Comparison of ENCODE assay signal across 10 cellular contexts in genomic region chr22:39574779-39575551, GRCh38. TPM values are rescaled to one million over a fixed set of nuclear protein-coding genes. Genes with fewer than 3 reads are reported as not detected.
A peak's percentile ranks its signal among the peaks of the same experiment; 100 is the strongest.
DNase-seq lines count a peak whose midpoint lies in the region; ATAC-seq, FAIRE-seq and TF ChIP-seq lines count a peak whose summit lies in the region.
"Had no signal": no experiment of that assay in that cellular context is flagged by ENCODE, and none has a peak within 500 bp of the region (broad histone marks: within the 10 kb centered on the region; RNA-seq: fewer than 3 reads in every experiment).

No MANE protein-coding gene starts in this region.

- TF ChIP-seq CTCF in bronchial epithelial cell (IDR thresholded peaks at IDR 0.05; ENCODE audit: insufficient read depth, low read length, severe bottlenecking): no peak

- no peak overlapping the region for H3K4me3 ChIP-seq in bronchial epithelial cell (ENCODE audit: low read depth, low read length)
- H3K4me3 ChIP-seq in effector memory CD4-positive, alpha-beta T cell (ENCODE audit: insufficient read depth, low read depth, low read length, poor library complexity, severe bottlenecking): no peak overlapping the region

- no peak overlapping the region for H3K27ac ChIP-seq in effector memory CD4-positive, alpha-beta T cell (ENCODE audit: insufficient read depth, low read length, poor library complexity, severe bottlenecking)

- no peaks in the 10 kb centered on the region for H3K36me3 ChIP-seq in bronchial epithelial cell (ENCODE audit: control insufficient read depth, insufficient read depth, low read length)
- H3K36me3 ChIP-seq in effector memory CD4-positive, alpha-beta T cell (ENCODE audit: control insufficient read depth, insufficient read depth, low read length): no peaks in the 10 kb centered on the region

- no peaks in the 10 kb centered on the region for H3K27me3 ChIP-seq in bronchial epithelial cell (ENCODE audit: control insufficient read depth, insufficient read depth, low read length)
- H3K27me3 ChIP-seq in effector memory CD4-positive, alpha-beta T cell (replicated peaks; ENCODE audit: control insufficient read depth, insufficient read depth, low read length, poor library complexity, severe bottlenecking): no peaks in the 10 kb centered on the region

- no peak overlapping the region for H3K4me3 Mint-ChIP-seq in activated naive CD4-positive, alpha-beta T cell treated with anti-CD3 and anti-CD28 coated beads for 36 hours
- H3K4me3 Mint-ChIP-seq in activated CD4-positive, alpha-beta memory T cell treated with anti-CD3 and anti-CD28 coated beads for 36 hours: no peak overlapping the region
- H3K4me3 Mint-ChIP-seq: central memory CD8-positive, alpha-beta T cell; immature natural killer cell had no signal

- CTCF ChIA-PET in activated naive CD4-positive, alpha-beta T cell treated with anti-CD3 and anti-CD28 coated beads for 36 hours (lab: Charles Lee): interaction anchor here (0.9 kb wide), 2 partner anchors 47 to 435 kb away, joined by 3 read pairs; no protein-coding TSS in a partner anchor
- CTCF ChIA-PET in activated CD4-positive, alpha-beta memory T cell treated with anti-CD3 and anti-CD28 coated beads for 36 hours (lab: Charles Lee): no interaction called here

- intact Hi-C loops in activated naive CD4-positive, alpha-beta T cell treated with anti-CD3 and anti-CD28 coated beads for 36 hours (cut with micrococcal nuclease): no loop called here
- intact Hi-C loops in activated CD4-positive, alpha-beta memory T cell treated with anti-CD3 and anti-CD28 coated beads for 36 hours (cut with micrococcal nuclease): no loop called here

- H3K9me3 ChIP-seq in effector memory CD4-positive, alpha-beta T cell (ENCODE audit: control insufficient read depth, low read length): no peaks in the 10 kb centered on the region

- no peaks in the 10 kb centered on the region for H3K4me1 ChIP-seq in effector memory CD4-positive, alpha-beta T cell (ENCODE audit: control insufficient read depth, insufficient read depth, low read length, poor library complexity, severe bottlenecking)

- no peak overlapping the region for H3K27ac Mint-ChIP-seq in activated naive CD4-positive, alpha-beta T cell treated with anti-CD3 and anti-CD28 coated beads for 36 hours
- no peak overlapping the region for H3K27ac Mint-ChIP-seq in activated CD4-positive, alpha-beta memory T cell treated with anti-CD3 and anti-CD28 coated beads for 36 hours
- H3K27ac Mint-ChIP-seq: immature natural killer cell had no signal

- H3K9me3 Mint-ChIP-seq in activated naive CD4-positive, alpha-beta T cell treated with anti-CD3 and anti-CD28 coated beads for 36 hours: no peaks in the 10 kb centered on the region
- H3K9me3 Mint-ChIP-seq in activated CD4-positive, alpha-beta memory T cell treated with anti-CD3 and anti-CD28 coated beads for 36 hours: no peaks in the 10 kb centered on the region
- H3K9me3 Mint-ChIP-seq: central memory CD8-positive, alpha-beta T cell; immature natural killer cell had no signal

- no peak for ATAC-seq in HG03378 (IDR thresholded peaks at IDR 0.05; ENCODE audit: unreplicated experiment)

- POLR2A ChIA-PET in activated CD4-positive, alpha-beta memory T cell treated with anti-CD3 and anti-CD28 coated beads for 36 hours (lab: Charles Lee): no interaction called here

- no peak for FAIRE-seq in bronchial epithelial cell (lab: Jason Lieb, UNC)

- peak; percentile 22 for DNase-seq in COLO668 (lab: John Stamatoyannopoulos, UW; ENCODE audit: unreplicated experiment)
- peak; percentile 87 for DNase-seq in M059J (ENCODE audit: low read depth)
- DNase-seq in bronchial epithelial cell (ENCODE audit: low read depth): peak; percentile 89
- DNase-seq in myocyte (ENCODE audit: low read depth): peak; percentile 61
- no peak for DNase-seq in activated naive CD4-positive, alpha-beta T cell treated with anti-CD3 and anti-CD28 coated beads for 36 hours
- DNase-seq in effector memory CD4-positive, alpha-beta T cell: no peak
- no peak for DNase-seq in activated CD4-positive, alpha-beta memory T cell treated with anti-CD3 and anti-CD28 coated beads for 36 hours
- DNase-seq: immature natural killer cell had no signal

- no peaks in the 10 kb centered on the region for H3K4me1 Mint-ChIP-seq in activated naive CD4-positive, alpha-beta T cell treated with anti-CD3 and anti-CD28 coated beads for 36 hours (ENCODE audit: low read depth)
- H3K4me1 Mint-ChIP-seq in activated CD4-positive, alpha-beta memory T cell treated with anti-CD3 and anti-CD28 coated beads for 36 hours (ENCODE audit: low read depth): no peaks in the 10 kb centered on the region
- H3K4me1 Mint-ChIP-seq: central memory CD8-positive, alpha-beta T cell; immature natural killer cell had no signal

- no peaks in the 10 kb centered on the region for H3K27me3 Mint-ChIP-seq in activated naive CD4-positive, alpha-beta T cell treated with anti-CD3 and anti-CD28 coated beads for 36 hours (ENCODE audit: low read depth)
- H3K27me3 Mint-ChIP-seq in activated CD4-positive, alpha-beta memory T cell treated with anti-CD3 and anti-CD28 coated beads for 36 hours: no peaks in the 10 kb centered on the region

- H3K36me3 Mint-ChIP-seq in activated naive CD4-positive, alpha-beta T cell treated with anti-CD3 and anti-CD28 coated beads for 36 hours (ENCODE audit: low read depth): no peaks in the 10 kb centered on the region
- H3K36me3 Mint-ChIP-seq in activated CD4-positive, alpha-beta memory T cell treated with anti-CD3 and anti-CD28 coated beads for 36 hours: no peaks in the 10 kb centered on the region
- H3K36me3 Mint-ChIP-seq: immature natural killer cell had no signal

RNA-seq across cellular contexts. Expression of gene CACNA1I, which starts 4.4 kb away (rescaled TPM):
- 0.02 TPM in 2 replicates for total RNA-seq in M059J (2014; rRNA removed; shearing (Covaris generic))
- total RNA-seq in bronchial epithelial cell: not detected in 2 replicates
- total RNA-seq in myocyte: 0.05 TPM in 1 of 2 replicates, not detected in the other
- polyA plus RNA-seq in myocyte (2012): 0.01 TPM
- under 1 TPM; 0.27 to 0.31 TPM for total RNA-seq in activated naive CD4-positive, alpha-beta T cell treated with anti-CD3 and anti-CD28 coated beads for 36 hours
- under 1 TPM; 0.36 to 0.57 TPM for total RNA-seq in activated CD4-positive, alpha-beta memory T cell treated with anti-CD3 and anti-CD28 coated beads for 36 hours
- polyA plus RNA-seq: immature natural killer cell had no signal

RNA-seq across cellular contexts. Expression of gene RPS19BP1, which starts 42.4 kb away (rescaled TPM):
- 60.0 and 77.0 TPM in 2 replicates for total RNA-seq in M059J (2014; rRNA removed; shearing (Covaris generic))
- total RNA-seq in bronchial epithelial cell: 55.2 and 72.1 TPM in 2 replicates
- total RNA-seq in myocyte: 81.4 and 89.9 TPM in 2 replicates
- polyA plus RNA-seq in myocyte (2012): 79.9 TPM
- total RNA-seq in activated naive CD4-positive, alpha-beta T cell treated with anti-CD3 and anti-CD28 coated beads for 36 hours: 10 to 100 TPM; 52.0 to 56.2 TPM
- total RNA-seq in activated CD4-positive, alpha-beta memory T cell treated with anti-CD3 and anti-CD28 coated beads for 36 hours: 10 to 100 TPM; 65.2 to 67.5 TPM

RNA-seq across cellular contexts. Expression of gene ATF4, which starts 54.6 kb away (rescaled TPM):
- 144 and 168 TPM in 2 replicates for total RNA-seq in M059J (2014; rRNA removed; shearing (Covaris generic))
- total RNA-seq in bronchial epithelial cell: 410 and 516 TPM in 2 replicates
- 248 and 255 TPM in 2 replicates for total RNA-seq in myocyte
- 527 TPM for polyA plus RNA-seq in myocyte (2012)
- total RNA-seq in activated naive CD4-positive, alpha-beta T cell treated with anti-CD3 and anti-CD28 coated beads for 36 hours: 100 to 1,000 TPM; 589 to 609 TPM
- 100 to 1,000 TPM; 437 to 455 TPM for total RNA-seq in activated CD4-positive, alpha-beta memory T cell treated with anti-CD3 and anti-CD28 coated beads for 36 hours

Comparison
In these comparisons a context has a peak if more than half of its experiments do, and no peak if none do; other contexts are left out.
1. DNase-seq: peak in COLO668 (single experiment), M059J (single experiment), bronchial epithelial cell (single experiment) and myocyte (single experiment); none in activated naive CD4-positive, alpha-beta T cell treated with anti-CD3 and anti-CD28 coated beads for 36 hours (single experiment), effector memory CD4-positive, alpha-beta T cell (0 of 3) and activated CD4-positive, alpha-beta memory T cell treated with anti-CD3 and anti-CD28 coated beads for 36 hours (single experiment).